In the genomic region with DNA sequence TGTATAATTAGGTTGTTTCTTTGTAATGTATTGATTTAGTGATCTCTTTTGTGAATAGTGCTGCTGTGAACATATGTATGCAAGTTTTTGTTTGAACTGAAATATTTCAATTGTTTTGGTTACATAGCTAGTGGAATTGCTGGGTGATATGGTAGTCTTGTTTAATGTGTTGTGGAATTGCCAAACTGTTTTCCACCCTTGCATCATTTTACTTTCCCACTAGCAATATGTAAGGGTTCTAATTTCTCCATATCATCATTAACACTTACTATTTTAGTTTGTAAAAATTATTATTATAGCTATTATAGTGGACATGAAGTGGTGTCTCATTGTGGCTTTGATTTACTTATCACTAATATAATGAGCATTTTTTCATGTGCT, we compare ENCODE assay signal across 24 cellular contexts. TPM values are rescaled to one million over a fixed set of nuclear protein-coding genes. Genes with fewer than 3 reads are reported as not detected.
DNase-seq lines count a peak whose midpoint lies in the region; ATAC-seq and TF ChIP-seq lines count a peak whose summit lies in the region.
"Had no signal": no experiment of that assay in that cellular context is flagged by ENCODE, and none has a peak within 500 bp of the region (broad histone marks: within the 10 kb centered on the region; RNA-seq: fewer than 3 reads in every experiment).

No MANE protein-coding gene starts in this region.

- no peak overlapping the region for H2AFZ ChIP-seq in Loucy (ENCODE audit: low read length)
- H2AFZ ChIP-seq: GM23248 had no signal

- peak overlapping the region; percentile 80 for H3K4me2 ChIP-seq in Loucy (ENCODE audit: low read depth, low read length, poor library complexity, severe bottlenecking)
- H3K4me2 ChIP-seq in mesendoderm (ENCODE audit: low read length): no peak overlapping the region
- H3K4me2 ChIP-seq: KMS-11 had no signal

- no peak overlapping the region for H2BK5ac ChIP-seq in mesendoderm (ENCODE audit: low read length)

- no peaks in the 10 kb centered on the region for H3K27me3 ChIP-seq in Loucy (ENCODE audit: insufficient read depth, low read length, poor library complexity, severe bottlenecking)
- H3K27me3 ChIP-seq in mesendoderm (ENCODE audit: insufficient read depth, low read length, poor library complexity): no peaks in the 10 kb centered on the region
- H3K27me3 ChIP-seq: Peyer's patch had no signal

- H3K4me3 Mint-ChIP-seq in natural killer cell: no peak overlapping the region
- H3K4me3 Mint-ChIP-seq in natural killer cell treated with Interleukin-12 subunit alpha and Interleukin-12 subunit beta and Interleukin-15 and Interleukin-18, amount 100 ng/mL, for 72 hours: no peak overlapping the region

- no peak for ATAC-seq in natural killer cell
- ATAC-seq in natural killer cell treated with Interleukin-12 subunit alpha and Interleukin-12 subunit beta and Interleukin-15 and Interleukin-18, amount 100 ng/mL, for 72 hours: no peak
- ATAC-seq in left cardiac atrium: no peak

- no peak for TF ChIP-seq CTCF in natural killer cell (IDR thresholded peaks at IDR 0.05)
- no peak for TF ChIP-seq CTCF in Loucy (conservative IDR thresholded peaks at IDR 0.05; ENCODE audit: low read length)

- H3K27ac ChIP-seq in mesendoderm (ENCODE audit: low read depth, low read length): no peak overlapping the region
- H3K27ac ChIP-seq: C4-2B, GM23248, KMS-11, Peyer's patch, SK-N-MC had no signal

- H2AK5ac ChIP-seq in mesendoderm (ENCODE audit: low read length): no peak overlapping the region

- H3K79me1 ChIP-seq in mesendoderm (ENCODE audit: low read length): peaks cover 3% of the 10 kb centered on the region

- no peaks in the 10 kb centered on the region for H3K9me3 ChIP-seq in Loucy (ENCODE audit: insufficient read depth, low read depth, low read length)
- H3K9me3 ChIP-seq: Peyer's patch had no signal

- intact Hi-C loops in natural killer cell (cut with micrococcal nuclease) (no loop called here), left cardiac atrium (cut with DNase I) (no loop called here)

- H3K18ac ChIP-seq in mesendoderm (ENCODE audit: low read length): no peak overlapping the region

- H3K4me1 Mint-ChIP-seq in natural killer cell: peaks cover 74 to 78% of the 10 kb centered on the region in 2 donors
- H3K4me1 Mint-ChIP-seq in natural killer cell treated with Interleukin-12 subunit alpha and Interleukin-12 subunit beta and Interleukin-15 and Interleukin-18, amount 100 ng/mL, for 72 hours (ENCODE audit: low read depth in 2 of 2): peaks cover 46 to 55% of the 10 kb centered on the region in 2 donors

- H3K56ac ChIP-seq in mesendoderm (ENCODE audit: low read length): no peak overlapping the region

- no peak overlapping the region for H4K5ac ChIP-seq in mesendoderm (ENCODE audit: low read length)

- H3K79me2 ChIP-seq in Loucy (ENCODE audit: insufficient read depth, low read length) (peaks cover 100% of the 10 kb centered on the region), mesendoderm (ENCODE audit: control insufficient read depth, insufficient read depth, low read length) (peaks cover 66% of the 10 kb centered on the region)

- H3K27me3 Mint-ChIP-seq in natural killer cell (ENCODE audit: low read depth in 2 of 2): no peaks in the 10 kb centered on the region
- no peaks in the 10 kb centered on the region for H3K27me3 Mint-ChIP-seq in natural killer cell treated with Interleukin-12 subunit alpha and Interleukin-12 subunit beta and Interleukin-15 and Interleukin-18, amount 100 ng/mL, for 72 hours
- H3K27me3 Mint-ChIP-seq: CD8-positive, alpha-beta memory T cell; IgD-negative memory B cell had no signal

- H3K9me2 ChIP-seq in Loucy (replicated peaks; ENCODE audit: low read depth, low read length): no peaks in the 10 kb centered on the region

- H3K36me3 Mint-ChIP-seq in natural killer cell: no peaks in the 10 kb centered on the region
- peaks cover 10% of the 10 kb centered on the region for H3K36me3 Mint-ChIP-seq in natural killer cell treated with Interleukin-12 subunit alpha and Interleukin-12 subunit beta and Interleukin-15 and Interleukin-18, amount 100 ng/mL, for 72 hours

- H4K20me1 ChIP-seq in Loucy (ENCODE audit: insufficient read depth, low read length, poor library complexity, severe bottlenecking): peaks cover 82% of the 10 kb centered on the region

- H3K4ac ChIP-seq in mesendoderm (ENCODE audit: low read depth, low read length): no peak overlapping the region

- no peak overlapping the region for H3K9ac ChIP-seq in Loucy (ENCODE audit: low read depth, low read length, poor library complexity, severe bottlenecking)
- no peak overlapping the region for H3K9ac ChIP-seq in mesendoderm (ENCODE audit: low read length)
- H3K9ac ChIP-seq: GM23248, KMS-11 had no signal

- no peak overlapping the region for H3K23ac ChIP-seq in mesendoderm (ENCODE audit: low read length)

- no peaks in the 10 kb centered on the region for H3K9me3 Mint-ChIP-seq in natural killer cell
- no peaks in the 10 kb centered on the region for H3K9me3 Mint-ChIP-seq in natural killer cell treated with Interleukin-12 subunit alpha and Interleukin-12 subunit beta and Interleukin-15 and Interleukin-18, amount 100 ng/mL, for 72 hours
- H3K9me3 Mint-ChIP-seq: CD8-positive, alpha-beta memory T cell; IgD-negative memory B cell had no signal

- H2BK120ac ChIP-seq in mesendoderm (ENCODE audit: low read depth, low read length): no peak overlapping the region

- H3F3A ChIP-seq in Loucy (ENCODE audit: low read depth): no peaks in the 10 kb centered on the region

- DNase-seq in natural killer cell (no peak), fibroblast of gingiva (ENCODE audit: low read depth) (peak; percentile 38), mesendoderm (no peak), COR-L47 (lab: John Stamatoyannopoulos, UW) (no peak), left cardiac atrium (no peak)
- no peak for DNase-seq in natural killer cell treated with Interleukin-12 subunit alpha and Interleukin-12 subunit beta and Interleukin-15 and Interleukin-18, amount 100 ng/mL, for 72 hours (ENCODE audit: low spot score)
- DNase-seq: Calu3; CD8-positive, alpha-beta memory T cell; GM23248; H7; NCI-H1048; NCI-H1417; NCI-H1694; NCI-H2029 treated with DMSO at 0.1 percent for 48 hours; NCI-H2227 treated with DMSO at 0.1 percent for 48 hours; NCI-H69; Peyer's patch; SIG-M5; SW 1271 had no signal

- peak overlapping the region; percentile 15 to 16 for H3K27ac Mint-ChIP-seq in natural killer cell
- H3K27ac Mint-ChIP-seq in natural killer cell treated with Interleukin-12 subunit alpha and Interleukin-12 subunit beta and Interleukin-15 and Interleukin-18, amount 100 ng/mL, for 72 hours: no peak overlapping the region

- H3K4me3 ChIP-seq in Loucy (ENCODE audit: low read length, poor library complexity, severe bottlenecking): peak overlapping the region; percentile 57
- no peak overlapping the region for H3K4me3 ChIP-seq in mesendoderm (ENCODE audit: low read length)
- H3K4me3 ChIP-seq: GM23248, Peyer's patch, SK-N-MC had no signal

- H2BK15ac ChIP-seq in mesendoderm (replicated peaks; ENCODE audit: low read depth): no peak overlapping the region

- peaks cover 79% of the 10 kb centered on the region for H3K4me1 ChIP-seq in Loucy (ENCODE audit: insufficient read depth, low read length, poor library complexity, severe bottlenecking)
- peaks cover 9% of the 10 kb centered on the region for H3K4me1 ChIP-seq in mesendoderm (ENCODE audit: control insufficient read depth, low read depth, low read length)

- no peak overlapping the region for H4K8ac ChIP-seq in mesendoderm (ENCODE audit: low read depth, low read length)

- H3K36me3 ChIP-seq in Loucy (ENCODE audit: insufficient read depth, low read length): no peaks in the 10 kb centered on the region
- no peaks in the 10 kb centered on the region for H3K36me3 ChIP-seq in mesendoderm (ENCODE audit: control insufficient read depth, insufficient read depth, low read length)
- H3K36me3 ChIP-seq: Peyer's patch had no signal

RNA-seq across cellular contexts. Expression of a gene that starts 5.9 kb away (rescaled TPM):
- total RNA-seq in natural killer cell (10 to 100 TPM; 28.7 to 47.1 (median 33.4) TPM), left cardiac atrium (10 to 100 TPM; 11.3 to 12.1 TPM)
- 10 to 100 TPM; 25.4 to 30.3 TPM for total RNA-seq in natural killer cell treated with Interleukin-12 subunit alpha and Interleukin-12 subunit beta and Interleukin-15 and Interleukin-18, amount 100 ng/mL, for 72 hours
- polyA plus RNA-seq in mesendoderm (2013, experiment 1 of 2): 48.3 TPM
- polyA plus RNA-seq in mesendoderm (2013, experiment 2 of 2): 52.1 TPM

RNA-seq across cellular contexts. Expression of a gene that starts 57.3 kb away (rescaled TPM):
- total RNA-seq in natural killer cell (100 to 1,000 TPM in 2 of 3 donors, 10 to 100 TPM in 1; 97.0 to 106 (median 105) TPM), left cardiac atrium (10 to 100 TPM; 42.4 to 52.8 TPM)
- total RNA-seq in natural killer cell treated with Interleukin-12 subunit alpha and Interleukin-12 subunit beta and Interleukin-15 and Interleukin-18, amount 100 ng/mL, for 72 hours: 10 to 100 TPM; 75.9 to 79.4 TPM
- 99.3 TPM for polyA plus RNA-seq in mesendoderm (2013, experiment 1 of 2)
- 96.9 TPM for polyA plus RNA-seq in mesendoderm (2013, experiment 2 of 2)

Comparison
In these comparisons a context has a peak if more than half of its experiments do, and no peak if none do; other contexts are left out.
1. H3K27ac Mint-ChIP-seq: peak in natural killer cell (2 of 2); none in natural killer cell treated with Interleukin-12 subunit alpha and Interleukin-12 subunit beta and Interleukin-15 and Interleukin-18, amount 100 ng/mL, for 72 hours (0 of 2).